In the genomic region with DNA sequence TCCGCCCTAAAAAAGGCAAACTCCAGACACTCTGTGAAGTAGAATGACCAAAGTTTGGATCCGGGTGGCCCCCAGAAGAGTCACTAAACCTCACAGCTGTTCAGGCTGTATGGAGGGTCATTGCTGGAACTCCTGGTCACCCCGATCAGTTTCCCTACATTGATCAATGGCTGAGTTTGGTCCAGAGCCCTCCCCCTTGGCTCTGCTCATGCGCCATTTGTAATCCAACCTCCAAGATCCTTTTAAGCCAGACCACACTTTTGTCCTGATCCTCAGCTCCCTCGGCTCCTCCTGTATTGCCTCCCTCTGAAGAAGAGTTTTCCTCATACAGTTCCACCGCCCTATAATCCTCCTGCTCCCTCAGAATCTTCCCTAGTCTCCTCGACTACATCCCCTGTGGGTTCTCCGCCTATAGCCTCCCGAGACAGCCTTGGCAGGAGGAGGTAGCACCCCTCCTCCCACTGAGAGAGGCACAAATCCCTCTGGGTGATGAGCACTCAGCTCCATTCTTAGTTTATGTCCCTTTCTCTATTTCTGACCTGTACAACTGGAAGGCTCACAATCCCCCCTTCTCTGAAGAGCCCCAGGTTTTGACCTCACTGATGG, we compare ENCODE assay signal across 1 cellular context.
TF ChIP-seq lines count a peak whose summit lies in the region.

No MANE protein-coding gene starts in this region.

TF ChIP-seq in K562, 482 proteins besides CTCF, POLR2A, EP300 and RAD21 (continued from another document):
- TF ChIP-seq, protein P1, sequence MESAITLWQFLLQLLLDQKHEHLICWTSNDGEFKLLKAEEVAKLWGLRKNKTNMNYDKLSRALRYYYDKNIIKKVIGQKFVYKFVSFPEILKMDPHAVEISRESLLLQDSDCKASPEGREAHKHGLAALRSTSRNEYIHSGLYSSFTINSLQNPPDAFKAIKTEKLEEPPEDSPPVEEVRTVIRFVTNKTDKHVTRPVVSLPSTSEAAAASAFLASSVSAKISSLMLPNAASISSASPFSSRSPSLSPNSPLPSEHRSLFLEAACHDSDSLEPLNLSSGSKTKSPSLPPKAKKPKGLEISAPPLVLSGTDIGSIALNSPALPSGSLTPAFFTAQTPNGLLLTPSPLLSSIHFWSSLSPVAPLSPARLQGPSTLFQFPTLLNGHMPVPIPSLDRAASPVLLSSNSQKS (CRISPR knock-in tag; IDR thresholded peaks at IDR 0.05): no peak
- no peak for TF ChIP-seq NFATC3 (IDR thresholded peaks at IDR 0.05)
- TF ChIP-seq, protein P2, sequence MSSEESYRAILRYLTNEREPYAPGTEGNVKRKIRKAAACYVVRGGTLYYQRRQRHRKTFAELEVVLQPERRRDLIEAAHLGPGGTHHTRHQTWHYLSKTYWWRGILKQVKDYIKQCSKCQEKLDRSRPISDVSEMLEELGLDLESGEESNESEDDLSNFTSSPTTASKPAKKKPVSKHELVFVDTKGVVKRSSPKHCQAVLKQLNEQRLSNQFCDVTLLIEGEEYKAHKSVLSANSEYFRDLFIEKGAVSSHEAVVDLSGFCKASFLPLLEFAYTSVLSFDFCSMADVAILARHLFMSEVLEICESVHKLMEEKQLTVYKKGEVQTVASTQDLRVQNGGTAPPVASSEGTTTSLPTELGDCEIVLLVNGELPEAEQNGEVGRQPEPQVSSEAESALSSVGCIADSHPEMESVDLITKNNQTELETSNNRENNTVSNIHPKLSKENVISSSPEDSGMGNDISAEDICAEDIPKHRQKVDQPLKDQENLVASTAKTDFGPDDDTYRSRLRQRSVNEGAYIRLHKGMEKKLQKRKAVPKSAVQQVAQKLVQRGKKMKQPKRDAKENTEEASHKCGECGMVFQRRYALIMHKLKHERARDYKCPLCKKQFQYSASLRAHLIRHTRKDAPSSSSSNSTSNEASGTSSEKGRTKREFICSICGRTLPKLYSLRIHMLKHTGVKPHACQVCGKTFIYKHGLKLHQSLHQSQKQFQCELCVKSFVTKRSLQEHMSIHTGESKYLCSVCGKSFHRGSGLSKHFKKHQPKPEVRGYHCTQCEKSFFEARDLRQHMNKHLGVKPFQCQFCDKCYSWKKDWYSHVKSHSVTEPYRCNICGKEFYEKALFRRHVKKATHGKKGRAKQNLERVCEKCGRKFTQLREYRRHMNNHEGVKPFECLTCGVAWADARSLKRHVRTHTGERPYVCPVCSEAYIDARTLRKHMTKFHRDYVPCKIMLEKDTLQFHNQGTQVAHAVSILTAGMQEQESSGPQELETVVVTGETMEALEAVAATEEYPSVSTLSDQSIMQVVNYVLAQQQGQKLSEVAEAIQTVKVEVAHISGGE (CRISPR knock-in tag; IDR thresholded peaks at IDR 0.05): 0 out of 6 replicates have a peak, but pooled peaks of 1 of the 3 experiments have one; percentile 10
